In the genomic region with DNA sequence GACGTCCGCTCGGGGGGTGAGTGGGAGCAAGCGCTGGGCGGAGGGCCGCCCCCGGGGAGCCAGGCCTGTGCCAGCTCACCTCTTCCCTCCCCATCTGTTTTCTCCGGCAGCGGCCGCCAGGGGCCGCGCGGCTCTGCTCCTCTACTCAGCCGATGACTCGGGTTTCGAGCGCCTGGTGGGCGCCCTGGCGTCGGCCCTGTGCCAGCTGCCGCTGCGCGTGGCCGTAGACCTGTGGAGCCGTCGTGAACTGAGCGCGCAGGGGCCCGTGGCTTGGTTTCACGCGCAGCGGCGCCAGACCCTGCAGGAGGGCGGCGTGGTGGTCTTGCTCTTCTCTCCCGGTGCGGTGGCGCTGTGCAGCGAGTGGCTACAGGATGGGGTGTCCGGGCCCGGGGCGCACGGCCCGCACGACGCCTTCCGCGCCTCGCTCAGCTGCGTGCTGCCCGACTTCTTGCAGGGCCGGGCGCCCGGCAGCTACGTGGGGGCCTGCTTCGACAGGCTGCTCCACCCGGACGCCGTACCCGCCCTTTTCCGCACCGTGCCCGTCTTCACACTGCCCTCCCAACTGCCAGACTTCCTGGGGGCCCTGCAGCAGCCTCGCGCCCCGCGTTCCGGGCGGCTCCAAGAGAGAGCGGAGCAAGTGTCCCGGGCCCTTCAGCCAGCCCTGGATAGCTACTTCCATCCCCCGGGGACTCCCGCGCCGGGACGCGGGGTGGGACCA, we compare ENCODE assay signal across 8 cellular contexts. TPM values are rescaled to one million over a fixed set of nuclear protein-coding genes. Genes with fewer than 3 reads are reported as not detected.
DNase-seq lines count a peak whose midpoint lies in the region; ATAC-seq and TF ChIP-seq lines count a peak whose summit lies in the region.

No MANE protein-coding gene starts in this region.

- no peaks in the 10 kb centered on the region for H3K27me3 ChIP-seq in brain microvascular endothelial cell (replicated peaks)
- H3K27me3 ChIP-seq in spleen (replicated peaks in 1 of 7): no peaks in the 10 kb centered on the region

- TF ChIP-seq POLR2A in spleen (IDR thresholded peaks at IDR 0.05): no peak

- peak; percentile 78 for TF ChIP-seq CTCF in brain microvascular endothelial cell (IDR thresholded peaks at IDR 0.05; ENCODE audit: low read depth, low read length, missing control alignments)
- peak; percentile 65 to 90 (median 83) for TF ChIP-seq CTCF in spleen (IDR thresholded peaks at IDR 0.05 in 8 of 11, conservative IDR thresholded peaks at IDR 0.05 in 3 of 11)

- H3K27ac ChIP-seq in brain microvascular endothelial cell (peak overlapping the region; percentile 99), spleen (peak overlapping the region; percentile 91 to 97 (median 94))

- peak; percentile 49 for ATAC-seq in HG02840 (IDR thresholded peaks at IDR 0.05; ENCODE audit: low FRiP score, unreplicated experiment)

- in situ Hi-C loops in brain microvascular endothelial cell (cut with HindIII; ENCODE audit: low pct_ligation_motif_present, low sequenced_read_pairs): no loop called here

- WGBS in spleen, 5 donors: 0 to 1% (median 0%) methylated on average over 11 to 77 of the region's 77 CpGs

- peaks cover 24 to 51% (median 39%) of the 10 kb centered on the region in 6 donors for H3K4me1 ChIP-seq in spleen

- intact Hi-C loops in spleen (cut with DNase I; ENCODE audit: low total_unique reads): no loop called here

- H3K9me3 ChIP-seq in spleen: no peaks in the 10 kb centered on the region

- DNase-seq in NCI-H2081 (lab: John Stamatoyannopoulos, UW) (peak; percentile 70 to 84), NCI-H2081 treated with DMSO at 0.1 percent for 48 hours (lab: John Stamatoyannopoulos, UW) (no peak), NCI-H187 treated with DMSO at 0.1 percent for 48 hours (lab: John Stamatoyannopoulos, UW) (peak; percentile 4), UCSD-AML1 (lab: John Stamatoyannopoulos, UW; ENCODE audit: unreplicated experiment) (peak; percentile 92), brain microvascular endothelial cell (peak; percentile 82), inferior parietal cortex (ENCODE audit: extremely low spot score) (peak; percentile 57), spleen (peak; percentile 98)

- H3K4me3 ChIP-seq in brain microvascular endothelial cell (ENCODE audit: low read depth, low read length) (peak overlapping the region; percentile 73), spleen (peak overlapping the region; percentile 59 to 94 (median 85))

- H3K36me3 ChIP-seq in brain microvascular endothelial cell (replicated peaks) (peaks cover 22% of the 10 kb centered on the region), spleen (peaks cover 0 to 54% (median 7%) of the 10 kb centered on the region in 6 donors)

RNA-seq across cellular contexts. Expression of gene CRELD1, which starts 0.6 kb away (rescaled TPM):
- 10 to 100 TPM; 17.7 to 40.3 (median 31.4) TPM for total RNA-seq in spleen
- 10 to 100 TPM; 20.6 to 40.9 (median 21.9) TPM for polyA plus RNA-seq in spleen

RNA-seq across cellular contexts. Expression of gene IL17RC, which starts 16.1 kb away (rescaled TPM):
- 10 to 100 TPM; 10.7 to 24.1 (median 19.7) TPM for total RNA-seq in spleen
- 10 to 100 TPM in 2 of 3 donors, 1 to 10 TPM in 1; 6.6 to 24.6 (median 12.6) TPM for polyA plus RNA-seq in spleen

RNA-seq across cellular contexts. Expression of gene PRRT3, which starts 19.2 kb away (rescaled TPM):
- 1 to 10 TPM in 6 of 7 donors, under 1 TPM in 1; 0.85 to 2.4 (median 1.9) TPM for total RNA-seq in spleen
- polyA plus RNA-seq in spleen: under 1 TPM; 0.65 to 0.99 (median 0.72) TPM

RNA-seq across cellular contexts. Expression of gene IL17RE, which starts 30.4 kb away (rescaled TPM):
- total RNA-seq in spleen: 1 to 10 TPM; 1.0 to 5.1 (median 1.9) TPM
- polyA plus RNA-seq in spleen: 1 to 10 TPM in 1 of 3 donors, under 1 TPM in 2; 0.57 to 1.7 (median 0.64) TPM

RNA-seq across cellular contexts. Expression of gene JAGN1, which starts 42.6 kb away (rescaled TPM):
- total RNA-seq in spleen: 10 to 100 TPM; 17.1 to 41.3 (median 23.6) TPM
- 10 to 100 TPM; 22.0 to 33.4 (median 28.1) TPM for polyA plus RNA-seq in spleen
